In the genomic region with DNA sequence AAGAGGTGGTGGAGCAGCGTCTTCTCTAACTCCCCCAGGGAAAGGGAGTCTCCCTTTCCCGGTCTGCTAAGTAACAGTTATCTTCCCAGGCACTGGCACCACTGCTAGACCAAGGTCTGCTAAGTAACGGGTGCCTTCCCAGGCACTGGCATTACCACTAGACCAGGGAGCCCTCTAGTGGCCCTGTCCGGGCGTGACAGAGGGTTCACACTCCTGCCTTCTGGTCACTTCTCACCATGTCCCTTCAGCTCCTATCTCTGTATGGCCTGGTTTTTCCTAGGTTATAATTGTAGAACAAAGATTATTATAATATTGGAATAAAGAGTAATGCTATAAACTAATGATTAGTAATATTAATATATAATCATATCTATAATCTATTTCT, we compare ENCODE assay signal across 9 cellular contexts. TPM values are rescaled to one million over a fixed set of nuclear protein-coding genes. Genes with fewer than 3 reads are reported as not detected.
DNase-seq lines count a peak whose midpoint lies in the region; ATAC-seq, FAIRE-seq and TF ChIP-seq lines count a peak whose summit lies in the region.
"Not testable (repeated sequence)": the region's sequence is repeated elsewhere in the genome, so short reads cannot be mapped to it uniquely, and the experiment has no call there.
"Had no signal": no experiment of that assay in that cellular context is flagged by ENCODE, and none has a peak within 500 bp of the region (broad histone marks: within the 10 kb centered on the region; RNA-seq: fewer than 3 reads in every experiment).

No MANE protein-coding gene starts in this region.

- ATAC-seq in GM19035 (IDR thresholded peaks at IDR 0.05; ENCODE audit: unreplicated experiment) (peak; percentile 24), HG03097 (IDR thresholded peaks at IDR 0.05; ENCODE audit: low FRiP score, unreplicated experiment) (peak; percentile 20), K562 (peak; percentile 57)

- FAIRE-seq in K562 (lab: Jason Lieb, UNC): peak; percentile 40

- not testable (repeated sequence) for H3K4me3 ChIP-seq in BJ (ENCODE audit: low read depth, low read length); WERI-Rb-1 (ENCODE audit: low read depth, low read length); K562

- H3K4me2 ChIP-seq in K562 (ENCODE audit: insufficient read depth, low read length): not testable (repeated sequence)

- in situ Hi-C loops in K562 (cut with MboI): loop anchor here (5.0 kb wide), 1 partner anchor 213 kb away; no protein-coding TSS in a partner anchor

- not testable (repeated sequence) for H3K27me3 ChIP-seq in BJ (ENCODE audit: control insufficient read depth, insufficient read depth, low read length); WERI-Rb-1 (ENCODE audit: insufficient read depth, low read depth, severe bottlenecking); K562 (ENCODE audit: control insufficient read depth in 2 of 2, insufficient read depth in 2 of 2, low read length in 2 of 2)

- H3K9me3 ChIP-seq in WERI-Rb-1 (ENCODE audit: severe bottlenecking); K562 (replicated peaks; ENCODE audit: control insufficient read depth, insufficient read depth, low read depth, low read length): not testable (repeated sequence)

- WGBS in K562 (ENCODE audit: insufficient coverage, low coverage, missing lambda C conversion rate): 0% methylated on average over 2 of the region's 5 CpGs

- H3K79me2 ChIP-seq in K562 (ENCODE audit: control insufficient read depth, insufficient read depth, low read length): peaks cover 38% of the 10 kb centered on the region

- not testable (repeated sequence) for H2AFZ ChIP-seq in K562 (ENCODE audit: low read depth, low read length)

- not testable (repeated sequence) for BruUV-seq in K562 (replicated peaks; lab: Mats Ljungman, UMichigan)

- not testable (repeated sequence) for DNase-seq in BJ (ENCODE audit: low read depth)
- DNase-seq in NCI-H345 treated with DMSO at 0.1 percent for 48 hours (lab: John Stamatoyannopoulos, UW; ENCODE audit: unreplicated experiment): peak; percentile 5
- DNase-seq in WERI-Rb-1: peak; percentile 63
- peak in 1 of 4 experiments; percentile 67 for DNase-seq in K562 (ENCODE audit: extremely low read depth in 1 of 4, low spot score in 3 of 4)
- DNase-seq in iris pigment epithelial cell (ENCODE audit: low read depth): peak; percentile 36
- DNase-seq in stimulated activated CD4-positive, alpha-beta T cell treated with anti-CD3 and anti-CD28 coated beads, Interleukin-15, amount 100 ng/mL, for 24 hours: peak; percentile 76

- TF ChIP-seq CTCF in BJ (IDR thresholded peaks at IDR 0.05; ENCODE audit: insufficient read depth, low read depth, low read length) (peak; percentile 43), WERI-Rb-1 (IDR thresholded peaks at IDR 0.05; ENCODE audit: low read depth, low read length) (peak; percentile 45), K562 (IDR thresholded peaks at IDR 0.05 in 2 of 3, conservative IDR thresholded peaks at IDR 0.05 in 1 of 3; ENCODE audit: insufficient read depth in 2 of 3, low read depth in 1 of 3, low read length in 3 of 3) (peak in 2 of 3 experiments; percentile 38 to 39; a peak in 3 of 6 replicates)

- intact Hi-C loops in K562 (cut with micrococcal nuclease): not testable (repeated sequence)

- not testable (repeated sequence) for H3K9me1 ChIP-seq in K562 (ENCODE audit: control insufficient read depth, insufficient read depth, low read length)

- not testable (repeated sequence) for TF ChIP-seq POLR2A in K562 (conservative IDR thresholded peaks at IDR 0.05)

- not testable (repeated sequence) for TF ChIP-seq RAD21 in K562 (CRISPR knock-in tag; conservative IDR thresholded peaks at IDR 0.05 in 1 of 2, IDR thresholded peaks at IDR 0.05 in 1 of 2)

- CTCF ChIA-PET in BJ (lab: Yijun Ruan, JAX) (interaction anchor here (0.7 to 3.2 kb wide), 4 partner anchors 14 to 212 kb away, joined by 3 to 13 read pairs (median 3); no protein-coding TSS in a partner anchor), K562 (lab: Yijun Ruan, JAX; ENCODE audit: low intra/inter-chr PET ratio) (interaction anchor here (0.9 kb wide), 1 partner anchor 213 kb away, joined by 4 read pairs; no protein-coding TSS in a partner anchor)

- not testable (repeated sequence) for H3K4me1 ChIP-seq in K562 (replicated peaks in 1 of 2; ENCODE audit: control insufficient read depth in 2 of 2, insufficient read depth in 2 of 2, low read length in 2 of 2)

- H4K20me1 ChIP-seq in K562 (replicated peaks; ENCODE audit: control insufficient read depth, insufficient read depth, low read length): not testable (repeated sequence)

- not testable (repeated sequence) for H3K9ac ChIP-seq in K562 (ENCODE audit: insufficient read depth in 1 of 2, low read depth in 2 of 2, low read length in 2 of 2)

- H3K36me3 ChIP-seq in BJ (ENCODE audit: control insufficient read depth, insufficient read depth, low read length) (peaks cover 20% of the 10 kb centered on the region), WERI-Rb-1 (peaks cover 46% of the 10 kb centered on the region), K562 (ENCODE audit: control insufficient read depth, insufficient read depth, low read length) (peaks cover 83% of the 10 kb centered on the region)

- not testable (repeated sequence) for TF ChIP-seq EP300 in K562 (IDR thresholded peaks at IDR 0.05; ENCODE audit: low read length)

- POLR2A ChIA-PET in BJ (lab: Charles Lee): not testable (repeated sequence)
- POLR2A ChIA-PET in K562 (lab: Yijun Ruan, JAX): interaction anchor here (0.6 to 1.8 kb wide), 5 partner anchors 10 to 272 kb away, joined by 3 to 7 read pairs (median 3); no protein-coding TSS in a partner anchor

- H3K27ac ChIP-seq in WERI-Rb-1; K562 (ENCODE audit: extremely low read depth, low read depth, low read length): not testable (repeated sequence)

RNA-seq across cellular contexts. Expression of gene PILRB, which starts 12.6 kb away (rescaled TPM):
- polyA plus RNA-seq in BJ (2011; rRNA removed) (10.6 and 25.4 TPM in 2 replicates), K562 (2011; rRNA removed) (39.2 and 56.1 TPM in 2 replicates), K562 (2014; fragmentation: Illumina TruSeq; extraction: Trizol) (49.9 and 56.7 TPM in 2 replicates), K562 (2014; fragmentation: Nextera tagmentation; extraction: Ambion mirVana) (1 to 10 TPM; 6.2 to 7.1 TPM), K562 (2014; rRNA removed) (94.6 and 99.3 TPM in 2 replicates)
- polyA minus RNA-seq in BJ (2011; rRNA and poly(A)+ RNA removed): 6.4 and 6.8 TPM in 2 replicates
- total RNA-seq in K562 (2011; cell fraction: chromatin; rRNA removed; ENCODE audit: low replicate concordance): 248 and 523 TPM in 2 replicates
- 303 and 304 TPM in 2 replicates for total RNA-seq in K562 (2011; cell fraction: nucleolus; rRNA removed)
- 245 and 257 TPM in 2 replicates for total RNA-seq in K562 (2011; cell fraction: nucleoplasm; rRNA removed)
- total RNA-seq in K562 (2014; rRNA removed) (37.0 and 37.7 TPM in 2 replicates), K562 (2014; rRNA removed; fragmentation: Illumina TruSeq; extraction: Trizol) (14.4 and 25.4 TPM in 2 replicates), K562 (2015; rRNA removed; fragmentation: Illumina TruSeq; extraction: Trizol) (30.7 and 32.3 TPM in 2 replicates), K562 (2021) (39.0 and 45.3 TPM in 2 replicates)
- 30.7 and 45.8 TPM in 2 replicates for polyA plus RNA-seq in K562 (2011; cell fraction: cytosol; rRNA removed)
- 448 and 634 TPM in 2 replicates for polyA plus RNA-seq in K562 (2011; cell fraction: nucleus; rRNA removed)
- 39.7 and 51.9 TPM in 2 replicates for polyA plus RNA-seq in K562 (2012)
- 8.3 and 12.6 TPM in 2 replicates for polyA minus RNA-seq in K562 (2011; rRNA and poly(A)+ RNA removed)
- polyA minus RNA-seq in K562 (2011; cell fraction: cytosol; rRNA and poly(A)+ RNA removed): 2.9 and 8.4 TPM in 2 replicates
- 43.1 and 49.8 TPM in 2 replicates for polyA minus RNA-seq in K562 (2011; cell fraction: nucleus; rRNA and poly(A)+ RNA removed)

RNA-seq across cellular contexts. Expression of gene PILRA, which starts 28.0 kb away (rescaled TPM):
- 0.27 and 0.49 TPM in 2 replicates for polyA plus RNA-seq in BJ (2011; rRNA removed)
- 0.41 and 0.52 TPM in 2 replicates for polyA minus RNA-seq in BJ (2011; rRNA and poly(A)+ RNA removed)
- 9.0 and 11.0 TPM in 2 replicates for total RNA-seq in K562 (2011; cell fraction: chromatin; rRNA removed; ENCODE audit: low replicate concordance)
- 5.9 and 6.2 TPM in 2 replicates for total RNA-seq in K562 (2011; cell fraction: nucleolus; rRNA removed)
- total RNA-seq in K562 (2011; cell fraction: nucleoplasm; rRNA removed): 8.1 and 8.8 TPM in 2 replicates
- 0.23 and 0.41 TPM in 2 replicates for total RNA-seq in K562 (2014; rRNA removed)
- 0.32 and 0.47 TPM in 2 replicates for total RNA-seq in K562 (2014; rRNA removed; fragmentation: Illumina TruSeq; extraction: Trizol)
- 0.34 and 0.65 TPM in 2 replicates for total RNA-seq in K562 (2015; rRNA removed; fragmentation: Illumina TruSeq; extraction: Trizol)
- 0.83 and 0.95 TPM in 2 replicates for total RNA-seq in K562 (2021)
- 1.8 and 3.1 TPM in 2 replicates for polyA plus RNA-seq in K562 (2011; rRNA removed)
- 1.8 and 3.1 TPM in 2 replicates for polyA plus RNA-seq in K562 (2011; cell fraction: cytosol; rRNA removed)
- polyA plus RNA-seq in K562 (2011; cell fraction: nucleus; rRNA removed): 12.1 and 14.8 TPM in 2 replicates
- 0.79 and 2.9 TPM in 2 replicates for polyA plus RNA-seq in K562 (2012)
- polyA plus RNA-seq in K562 (2014; fragmentation: Illumina TruSeq; extraction: Trizol): 0.73 and 0.93 TPM in 2 replicates
- polyA plus RNA-seq in K562 (2014; fragmentation: Nextera tagmentation; extraction: Ambion mirVana): under 1 TPM; 0.13 to 0.21 TPM
- 0.62 and 1.6 TPM in 2 replicates for polyA plus RNA-seq in K562 (2014; rRNA removed)
- 0.30 TPM in 1 of 2 replicates, not detected in the other for polyA minus RNA-seq in K562 (2011; rRNA and poly(A)+ RNA removed)
- polyA minus RNA-seq in K562 (2011; cell fraction: cytosol; rRNA and poly(A)+ RNA removed): not detected in 2 replicates
- polyA minus RNA-seq in K562 (2011; cell fraction: nucleus; rRNA and poly(A)+ RNA removed): 1.1 and 1.6 TPM in 2 replicates

RNA-seq across cellular contexts. Expression of gene SPDYE3, which starts 37.8 kb away (rescaled TPM):
- polyA plus RNA-seq in BJ (2011; rRNA removed) (not detected in 2 replicates), K562 (2011; rRNA removed) (0.04 TPM in 1 of 2 replicates, not detected in the other), K562 (2014; fragmentation: Illumina TruSeq; extraction: Trizol) (not detected in 2 replicates), K562 (2014; fragmentation: Nextera tagmentation; extraction: Ambion mirVana) (1 to 10 TPM; 1.2 to 3.3 TPM), K562 (2014; rRNA removed) (not detected in 2 replicates)
- not detected in 2 replicates for polyA minus RNA-seq in BJ (2011; rRNA and poly(A)+ RNA removed)
- 0.21 and 0.53 TPM in 2 replicates for total RNA-seq in K562 (2011; cell fraction: chromatin; rRNA removed; ENCODE audit: low replicate concordance)
- total RNA-seq in K562 (2011; cell fraction: nucleolus; rRNA removed): not detected in 2 replicates
- not detected in 2 replicates for total RNA-seq in K562 (2011; cell fraction: nucleoplasm; rRNA removed)
- total RNA-seq in K562 (2014; rRNA removed) (not detected in 2 replicates), K562 (2014; rRNA removed; fragmentation: Illumina TruSeq; extraction: Trizol) (not detected in 2 replicates), K562 (2015; rRNA removed; fragmentation: Illumina TruSeq; extraction: Trizol) (not detected in 2 replicates), K562 (2021) (not detected in 2 replicates)
- polyA plus RNA-seq in K562 (2011; cell fraction: cytosol; rRNA removed): not detected in 2 replicates
- not detected in 2 replicates for polyA plus RNA-seq in K562 (2011; cell fraction: nucleus; rRNA removed)
- 6.0 and 10.3 TPM in 2 replicates for polyA plus RNA-seq in K562 (2012)
- polyA minus RNA-seq in K562 (2011; rRNA and poly(A)+ RNA removed): not detected in 2 replicates
- polyA minus RNA-seq in K562 (2011; cell fraction: cytosol; rRNA and poly(A)+ RNA removed): not detected in 2 replicates
- not detected in 2 replicates for polyA minus RNA-seq in K562 (2011; cell fraction: nucleus; rRNA and poly(A)+ RNA removed)
- polyA plus RNA-seq: keratinocyte had no signal
